Comparison of ENCODE assay signal across 27 cellular contexts in genomic region chr9:14866200-14866749, GRCh38. TPM values are rescaled to one million over a fixed set of nuclear protein-coding genes. Genes with fewer than 3 reads are reported as not detected.
DNase-seq lines count a peak whose midpoint lies in the region; ATAC-seq and TF ChIP-seq lines count a peak whose summit lies in the region.
"Had no signal": no experiment of that assay in that cellular context is flagged by ENCODE, and none has a peak within 500 bp of the region (broad histone marks: within the 10 kb centered on the region; RNA-seq: fewer than 3 reads in every experiment).

No MANE protein-coding gene starts in this region.

- no peak overlapping the region for H3K27ac Mint-ChIP-seq in nephron progenitor cell
- H3K27ac Mint-ChIP-seq in type B pancreatic cell = no peak overlapping the region
- H3K27ac Mint-ChIP-seq: CD4-positive, alpha-beta T cell had no signal

- H3K27me3 Mint-ChIP-seq in nephron progenitor cell (ENCODE audit: low read depth, poor library complexity) (no peaks in the 10 kb centered on the region), type B pancreatic cell (no peaks in the 10 kb centered on the region)

- no peaks in the 10 kb centered on the region for H3K36me3 ChIP-seq in WERI-Rb-1
- H3K36me3 ChIP-seq: BLaER1 treated with 17β-estradiol and CSF1 and Interleukin-3, amounts not matched to agents 10 nM and 100 nM; SJSA1 had no signal

- no peak overlapping the region for H3K4me3 ChIP-seq in WERI-Rb-1 (ENCODE audit: low read depth, low read length)
- H3K4me3 ChIP-seq: A549; BLaER1 treated with 17β-estradiol and CSF1 and Interleukin-3, amounts not matched to agents 10 nM and 100 nM; GM12878; GM23248; PC-9; SJSA1 had no signal

- H3K36me3 Mint-ChIP-seq in nephron progenitor cell (ENCODE audit: low read depth) = peaks cover 35% of the 10 kb centered on the region
- peaks cover 15% of the 10 kb centered on the region for H3K36me3 Mint-ChIP-seq in type B pancreatic cell

- H3K9me3 Mint-ChIP-seq in nephron progenitor cell = peaks cover 3% of the 10 kb centered on the region
- H3K9me3 Mint-ChIP-seq in type B pancreatic cell = peaks cover 5% of the 10 kb centered on the region
- H3K9me3 Mint-ChIP-seq: CD4-positive, alpha-beta T cell had no signal

- H3K27ac ChIP-seq in WERI-Rb-1 = no peak overlapping the region
- H3K27ac ChIP-seq: A549; BLaER1 treated with 17β-estradiol and CSF1 and Interleukin-3, amounts not matched to agents 10 nM and 100 nM; GM23248; PC-9; SJSA1 had no signal

- no peak for ATAC-seq in HG03378 (IDR thresholded peaks at IDR 0.05; ENCODE audit: unreplicated experiment)
- ATAC-seq: A549, GM12878 had no signal

- H3K27me3 ChIP-seq in WERI-Rb-1 (ENCODE audit: insufficient read depth, low read depth, severe bottlenecking) = no peaks in the 10 kb centered on the region
- H3K27me3 ChIP-seq: BLaER1 treated with 17β-estradiol and CSF1 and Interleukin-3, amounts not matched to agents 10 nM and 100 nM; SJSA1 had no signal

- TF ChIP-seq CTCF in WERI-Rb-1 (IDR thresholded peaks at IDR 0.05; ENCODE audit: low read depth, low read length) = no peak
- no peak for TF ChIP-seq CTCF in nephron progenitor cell (IDR thresholded peaks at IDR 0.05)
- no peak for TF ChIP-seq CTCF in type B pancreatic cell (conservative IDR thresholded peaks at IDR 0.05)

- H3K9me3 ChIP-seq in WERI-Rb-1 (ENCODE audit: severe bottlenecking) = no peaks in the 10 kb centered on the region
- H3K9me3 ChIP-seq: A549; BLaER1 treated with 17β-estradiol and CSF1 and Interleukin-3, amounts not matched to agents 10 nM and 100 nM; SJSA1 had no signal

- H3K4me1 Mint-ChIP-seq in nephron progenitor cell (peaks cover 59% of the 10 kb centered on the region), type B pancreatic cell (ENCODE audit: unreplicated experiment) (peaks cover 39% of the 10 kb centered on the region)

- H3K4me3 Mint-ChIP-seq in nephron progenitor cell = peak overlapping the region; percentile 72
- H3K4me3 Mint-ChIP-seq in type B pancreatic cell = peak overlapping the region; percentile 23
- H3K4me3 Mint-ChIP-seq: CD4-positive, alpha-beta T cell had no signal

- DNase-seq in NCI-H82 (lab: John Stamatoyannopoulos, UW) = peak; percentile 16
- DNase-seq in NCI-H82 treated with DMSO at 0.1 percent for 48 hours (lab: John Stamatoyannopoulos, UW; ENCODE audit: unreplicated experiment) = no peak
- DNase-seq in WERI-Rb-1 = peak; percentile 12
- DNase-seq in nephron progenitor cell = no peak
- no peak for DNase-seq in type B pancreatic cell (ENCODE audit: extremely low spot score, unreplicated experiment)
- no peak for DNase-seq in RPMI8226
- no peak for DNase-seq in activated T-cell treated with anti-CD3 and anti-CD28 coated beads, Interleukin-2, amount 50 U/mL, for 48 hours
- DNase-seq: AML-193; CD4-positive, alpha-beta T cell; DMS79; EL; GDM1; GM23248; H7; Karpas-422; NCI-H1436; NCI-H187; NCI-H226; NCI-H510A; NCI-H774; PC-9; Right ventricle myocardium superior had no signal

RNA-seq across cellular contexts. Expression of gene FREM1, which starts 44.0 kb away (rescaled TPM):
- 8.6 and 50.8 TPM in 2 replicates for total RNA-seq in type B pancreatic cell (ENCODE audit: low replicate concordance)

Comparison
In these comparisons a context has a peak if more than half of its experiments do, and no peak if none do; other contexts are left out.
1. DNase-seq: peak in NCI-H82 (single experiment) and WERI-Rb-1 (single experiment); none in NCI-H82 treated with DMSO at 0.1 percent for 48 hours (single experiment), nephron progenitor cell (single experiment), type B pancreatic cell (single experiment), RPMI8226 (single experiment) and activated T-cell treated with anti-CD3 and anti-CD28 coated beads, Interleukin-2, amount 50 U/mL, for 48 hours (0 of 2).